ENCODE assay signal across 18 cellular contexts in the genomic region with DNA sequence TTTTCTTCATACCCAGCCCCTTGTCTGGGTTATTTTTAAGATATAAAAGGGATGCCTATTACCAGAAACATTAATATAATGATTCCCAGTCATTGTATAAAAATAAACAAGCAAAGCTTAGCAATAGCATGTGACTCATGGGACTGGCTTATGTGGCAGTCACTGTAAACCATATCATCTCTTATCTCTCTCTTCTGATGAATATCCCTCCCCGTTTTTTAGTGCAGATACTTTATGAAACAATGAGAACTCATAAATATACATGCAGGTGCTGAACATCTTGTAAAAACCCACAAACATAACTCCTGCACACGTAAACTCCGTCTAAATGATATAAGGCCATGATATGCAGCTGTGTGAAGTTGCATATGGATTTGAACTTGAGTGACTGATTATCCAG.
A peak's percentile ranks its signal among the peaks of the same experiment; 100 is the strongest.
DNase-seq lines count a peak whose midpoint lies in the region; ATAC-seq, FAIRE-seq and TF ChIP-seq lines count a peak whose summit lies in the region.
"Had no signal": no experiment of that assay in that cellular context is flagged by ENCODE, and none has a peak within 500 bp of the region (broad histone marks: within the 10 kb centered on the region; RNA-seq: fewer than 3 reads in every experiment).

No MANE protein-coding gene starts in this region.

- H3K27me3 Mint-ChIP-seq in astrocyte (ENCODE audit: low read depth, unreplicated experiment): no peaks in the 10 kb centered on the region
- H3K27me3 Mint-ChIP-seq: activated naive CD8-positive, alpha-beta T cell; activated T-cell treated with anti-CD3 and anti-CD28 coated beads, Interleukin-2, amount 50 U/mL, for 24 hours had no signal

- in situ Hi-C loops in GM13977 (cut with MboI; ENCODE audit: low pct_unique_long_range_greater_than_20kb, low sequenced_read_pairs, unreplicated experiment): loop anchor here (25.0 kb wide), 2 partner anchors 171 to 446 kb away; no protein-coding TSS in a partner anchor

- H3K9ac ChIP-seq in BLaER1 treated with 17β-estradiol and CSF1 and Interleukin-3, amounts not matched to agents 10 nM and 100 nM: peak overlapping the region in 4 of 11 experiments; percentile 1 to 56 (median 32); a peak in 7 of 22 replicates
- H3K9ac ChIP-seq in astrocyte (ENCODE audit: low read length): no peak overlapping the region

- peaks cover 4% of the 10 kb centered on the region for H3K36me3 Mint-ChIP-seq in astrocyte (ENCODE audit: low read depth, unreplicated experiment)
- H3K36me3 Mint-ChIP-seq: activated naive CD8-positive, alpha-beta T cell had no signal

- no peaks in the 10 kb centered on the region for H3K9me3 ChIP-seq in BLaER1 treated with 17β-estradiol and CSF1 and Interleukin-3, amounts not matched to agents 10 nM and 100 nM (replicated peaks in 1 of 11)
- no peaks in the 10 kb centered on the region for H3K9me3 ChIP-seq in astrocyte (ENCODE audit: insufficient read depth, low read depth, low read length)
- H3K9me3 ChIP-seq: upper lobe of left lung had no signal

- peaks cover 0 to 85% (median 0%) of the 10 kb centered on the region in 11 experiments; a peak in 7 of 22 replicates for H4K20me1 ChIP-seq in BLaER1 treated with 17β-estradiol and CSF1 and Interleukin-3, amounts not matched to agents 10 nM and 100 nM
- H4K20me1 ChIP-seq in astrocyte (ENCODE audit: insufficient read depth, low read length): peaks cover 3% of the 10 kb centered on the region

- no peak overlapping the region for H3K4me3 Mint-ChIP-seq in astrocyte (ENCODE audit: unreplicated experiment)
- H3K4me3 Mint-ChIP-seq: activated naive CD8-positive, alpha-beta T cell; activated T-cell treated with anti-CD3 and anti-CD28 coated beads, Interleukin-2, amount 50 U/mL, for 24 hours had no signal

- H3K4me3 ChIP-seq in BLaER1 treated with 17β-estradiol and CSF1 and Interleukin-3, amounts not matched to agents 10 nM and 100 nM: no peak overlapping the region
- H3K4me3 ChIP-seq in astrocyte (ENCODE audit: insufficient read depth, low read depth, low read length): no peak overlapping the region
- H3K4me3 ChIP-seq: upper lobe of left lung had no signal

- peaks cover 52% of the 10 kb centered on the region for H3K4me1 Mint-ChIP-seq in astrocyte (ENCODE audit: low read depth, unreplicated experiment)

- DNase-seq in LHCN-M2 (ENCODE audit: low read depth) (peak; percentile 41), astrocyte (ENCODE audit: low read depth) (peak; percentile 68), myocyte (ENCODE audit: low read depth) (peak; percentile 28), hypothalamus (lab: John Stamatoyannopoulos, UW) (no peak), putamen (ENCODE audit: low spot score) (no peak), GM13977 (ENCODE audit: low spot score) (no peak)
- DNase-seq: activated CD4-positive, alpha-beta T cell treated with anti-CD3 and anti-CD28 coated beads, Interleukin-2, amount 50 U/mL, for 48 hours; activated T-cell treated with anti-CD3 and anti-CD28 coated beads, Interleukin-2, amount 50 U/mL, for 24 hours; effector CD8-positive, alpha-beta T cell; KBM-7; midbrain; NCI-H1436 treated with DMSO at 0.1 percent for 48 hours; stimulated activated CD4-positive, alpha-beta T cell treated with anti-CD3 and anti-CD28 coated beads, Interleukin-4, amount 100 ng/mL, for 4 hours; upper lobe of left lung had no signal

- H2AFZ ChIP-seq in astrocyte (ENCODE audit: low read depth, low read length): no peak overlapping the region

- peaks cover 52 to 98% (median 91%) of the 10 kb centered on the region in 10 experiments for H3K4me1 ChIP-seq in BLaER1 treated with 17β-estradiol and CSF1 and Interleukin-3, amounts not matched to agents 10 nM and 100 nM
- peaks cover 47% of the 10 kb centered on the region for H3K4me1 ChIP-seq in astrocyte (ENCODE audit: insufficient read depth, low read length)

- no peaks in the 10 kb centered on the region for H3K27me3 ChIP-seq in BLaER1 treated with 17β-estradiol and CSF1 and Interleukin-3, amounts not matched to agents 10 nM and 100 nM
- H3K27me3 ChIP-seq in astrocyte (ENCODE audit: insufficient read depth, low read length): no peaks in the 10 kb centered on the region
- H3K27me3 ChIP-seq: upper lobe of left lung had no signal

- peak overlapping the region in 9 of 11 experiments; percentile 24 to 86 (median 73); a peak in 15 of 22 replicates for H3K27ac ChIP-seq in BLaER1 treated with 17β-estradiol and CSF1 and Interleukin-3, amounts not matched to agents 10 nM and 100 nM
- H3K27ac ChIP-seq in astrocyte (ENCODE audit: low read depth, low read length): peak overlapping the region; percentile 52

- no peaks in the 10 kb centered on the region for H3K79me2 ChIP-seq in astrocyte (ENCODE audit: insufficient read depth, low read length)

- peaks cover 31 to 56% (median 54%) of the 10 kb centered on the region in 11 experiments for H3K36me3 ChIP-seq in BLaER1 treated with 17β-estradiol and CSF1 and Interleukin-3, amounts not matched to agents 10 nM and 100 nM
- H3K36me3 ChIP-seq in astrocyte (ENCODE audit: insufficient read depth, low read length): no peaks in the 10 kb centered on the region

- no peak for FAIRE-seq in astrocyte (lab: Jason Lieb, UNC)
- FAIRE-seq: D721Med had no signal

- TF ChIP-seq CTCF in astrocyte (IDR thresholded peaks at IDR 0.05; ENCODE audit: insufficient read depth, low read depth, low read length) (no peak), GM13977 (IDR thresholded peaks at IDR 0.05; ENCODE audit: extremely low read depth, insufficient read depth, missing control alignments) (no peak)

- no peak for ATAC-seq in GM21825 (IDR thresholded peaks at IDR 0.05; ENCODE audit: unreplicated experiment)

- peaks cover 2% of the 10 kb centered on the region for H3K9me3 Mint-ChIP-seq in astrocyte (ENCODE audit: unreplicated experiment)
- H3K9me3 Mint-ChIP-seq: activated T-cell treated with anti-CD3 and anti-CD28 coated beads, Interleukin-2, amount 50 U/mL, for 24 hours had no signal

- H3K27ac Mint-ChIP-seq in astrocyte (ENCODE audit: unreplicated experiment): no peak overlapping the region
- H3K27ac Mint-ChIP-seq: activated naive CD8-positive, alpha-beta T cell had no signal

- H3K4me2 ChIP-seq in BLaER1 treated with 17β-estradiol and CSF1 and Interleukin-3, amounts not matched to agents 10 nM and 100 nM: peak overlapping the region; percentile 34 to 95 (median 91); a peak in 21 of 22 replicates
- peak overlapping the region; percentile 41 for H3K4me2 ChIP-seq in astrocyte (ENCODE audit: low read length)

Comparison
In these comparisons a context has a peak if more than half of its experiments do, and no peak if none do; other contexts are left out.
1. DNase-seq: peak in LHCN-M2 (single experiment), astrocyte (single experiment) and myocyte (single experiment); none in hypothalamus (0 of 51), putamen (single experiment) and GM13977 (single experiment).